ENCODE assay signal across 1 cellular context in the genomic region with DNA sequence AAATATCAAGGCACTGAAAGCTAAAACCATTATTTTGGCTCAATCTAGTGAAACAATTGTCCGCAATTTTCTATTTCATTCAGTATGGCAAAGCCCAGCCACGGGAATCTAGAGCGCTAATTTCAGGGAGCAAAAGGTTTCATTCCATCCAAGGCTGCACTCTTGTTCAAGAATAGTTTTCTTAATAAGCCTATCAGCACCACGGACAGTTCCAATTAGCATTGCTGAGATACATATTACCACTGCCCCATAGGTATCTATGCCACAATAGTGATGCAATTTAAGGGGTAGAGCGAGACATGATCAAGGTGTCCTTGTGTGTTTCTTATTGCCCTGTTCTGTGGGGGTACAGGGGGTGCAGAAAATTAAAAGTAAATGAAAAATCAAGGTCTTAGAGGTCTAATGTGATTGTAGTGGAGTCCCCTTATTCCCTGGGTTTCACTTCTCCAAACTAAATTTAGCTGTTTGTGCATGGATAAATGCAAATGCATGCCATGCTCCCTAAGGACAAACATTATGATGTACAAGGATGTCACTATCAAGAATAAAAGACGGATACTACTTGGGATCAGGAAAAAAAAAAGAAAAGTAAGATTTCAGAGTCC.
TF ChIP-seq lines count a peak whose summit lies in the region.

No MANE protein-coding gene starts in this region.

TF ChIP-seq in SK-N-SH, 30 proteins besides CTCF, POLR2A, EP300 and RAD21 (continued from another document):
- TF ChIP-seq, protein P1, sequence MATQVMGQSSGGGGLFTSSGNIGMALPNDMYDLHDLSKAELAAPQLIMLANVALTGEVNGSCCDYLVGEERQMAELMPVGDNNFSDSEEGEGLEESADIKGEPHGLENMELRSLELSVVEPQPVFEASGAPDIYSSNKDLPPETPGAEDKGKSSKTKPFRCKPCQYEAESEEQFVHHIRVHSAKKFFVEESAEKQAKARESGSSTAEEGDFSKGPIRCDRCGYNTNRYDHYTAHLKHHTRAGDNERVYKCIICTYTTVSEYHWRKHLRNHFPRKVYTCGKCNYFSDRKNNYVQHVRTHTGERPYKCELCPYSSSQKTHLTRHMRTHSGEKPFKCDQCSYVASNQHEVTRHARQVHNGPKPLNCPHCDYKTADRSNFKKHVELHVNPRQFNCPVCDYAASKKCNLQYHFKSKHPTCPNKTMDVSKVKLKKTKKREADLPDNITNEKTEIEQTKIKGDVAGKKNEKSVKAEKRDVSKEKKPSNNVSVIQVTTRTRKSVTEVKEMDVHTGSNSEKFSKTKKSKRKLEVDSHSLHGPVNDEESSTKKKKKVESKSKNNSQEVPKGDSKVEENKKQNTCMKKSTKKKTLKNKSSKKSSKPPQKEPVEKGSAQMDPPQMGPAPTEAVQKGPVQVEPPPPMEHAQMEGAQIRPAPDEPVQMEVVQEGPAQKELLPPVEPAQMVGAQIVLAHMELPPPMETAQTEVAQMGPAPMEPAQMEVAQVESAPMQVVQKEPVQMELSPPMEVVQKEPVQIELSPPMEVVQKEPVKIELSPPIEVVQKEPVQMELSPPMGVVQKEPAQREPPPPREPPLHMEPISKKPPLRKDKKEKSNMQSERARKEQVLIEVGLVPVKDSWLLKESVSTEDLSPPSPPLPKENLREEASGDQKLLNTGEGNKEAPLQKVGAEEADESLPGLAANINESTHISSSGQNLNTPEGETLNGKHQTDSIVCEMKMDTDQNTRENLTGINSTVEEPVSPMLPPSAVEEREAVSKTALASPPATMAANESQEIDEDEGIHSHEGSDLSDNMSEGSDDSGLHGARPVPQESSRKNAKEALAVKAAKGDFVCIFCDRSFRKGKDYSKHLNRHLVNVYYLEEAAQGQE (IDR thresholded peaks at IDR 0.05; ENCODE audit: low read depth, low read length) = peak; percentile 95
